ENCODE assay signal across 22 cellular contexts in genomic region chr6:14816106-14816864, GRCh38.
A peak's percentile ranks its signal among the peaks of the same experiment; 100 is the strongest.
DNase-seq lines count a peak whose midpoint lies in the region; TF ChIP-seq lines count a peak whose summit lies in the region.
"Had no signal": no experiment of that assay in that cellular context is flagged by ENCODE, and none has a peak within 500 bp of the region (broad histone marks: within the 10 kb centered on the region; RNA-seq: fewer than 3 reads in every experiment).

No MANE protein-coding gene starts in this region.

- in situ Hi-C loops in mammary epithelial cell (cut with MboI; ENCODE audit: low sequenced_read_pairs in 2 of 2) = no loop called here

- peaks cover 16% of the 10 kb centered on the region for H3K4me1 Mint-ChIP-seq in MCF 10A (ENCODE audit: insufficient read depth, unreplicated experiment)

- intact Hi-C loops in mammary epithelial cell (cut with micrococcal nuclease) (no loop called here), MCF 10A (cut with micrococcal nuclease) (no loop called here)

- no peaks in the 10 kb centered on the region for H3K27me3 Mint-ChIP-seq in MCF 10A (ENCODE audit: insufficient read depth, unreplicated experiment)
- H3K27me3 Mint-ChIP-seq: activated T-cell treated with anti-CD3 and anti-CD28 coated beads, Interleukin-2, amount 50 U/mL, for 24 hours had no signal

- H3K27me3 ChIP-seq in mammary epithelial cell (ENCODE audit: insufficient read depth, low read length) = no peaks in the 10 kb centered on the region
- H3K27me3 ChIP-seq in MM.1S (replicated peaks; ENCODE audit: insufficient read depth, low read length) = no peaks in the 10 kb centered on the region
- H3K27me3 ChIP-seq: breast epithelium, esophagus squamous epithelium, right atrium auricular region, upper lobe of left lung had no signal

- POLR2A ChIA-PET in MCF 10A (lab: Yijun Ruan, JAX) = interaction anchor here (0.6 to 0.7 kb wide), 2 partner anchors 43 to 314 kb away, joined by 3 read pairs; no protein-coding TSS in a partner anchor

- H3K36me3 ChIP-seq in mammary epithelial cell (ENCODE audit: insufficient read depth, low read length) = no peaks in the 10 kb centered on the region
- H3K36me3 ChIP-seq in MM.1S (replicated peaks; ENCODE audit: insufficient read depth, low read length) = no peaks in the 10 kb centered on the region
- H3K36me3 ChIP-seq: breast epithelium, esophagus squamous epithelium, right atrium auricular region, upper lobe of left lung had no signal

- no peak overlapping the region for H3K9ac ChIP-seq in mammary epithelial cell (ENCODE audit: insufficient read depth, low read length)
- no peak overlapping the region for H3K9ac ChIP-seq in MM.1S (ENCODE audit: low read length)

- DNase-seq in mammary epithelial cell (peak; percentile 42), MCF 10A (ENCODE audit: unreplicated experiment) (no peak), amniotic epithelial cell (ENCODE audit: low read depth) (peak; percentile 49), left kidney (ENCODE audit: low read depth, low spot score) (peak; percentile 32), MM.1S (no peak), RKO (ENCODE audit: low spot score) (no peak), AML-193 (lab: John Stamatoyannopoulos, UW) (no peak)
- DNase-seq in activated T-cell treated with anti-CD3 and anti-CD28 coated beads, Interleukin-2, amount 50 U/mL, for 1 hour = no peak
- DNase-seq: activated CD4-positive, alpha-beta T cell treated with anti-CD3 and anti-CD28 coated beads, Interleukin-2, amount 50 U/mL, for 4 hours; activated T-cell treated with anti-CD3 and anti-CD28 coated beads, Interleukin-2, amount 50 U/mL, for 24 hours; CD8-positive, alpha-beta T cell; EL; esophagus squamous epithelium; mesendoderm; NCI-H524 treated with DMSO at 0.1 percent for 48 hours; nephron progenitor cell; stimulated activated naive CD8-positive, alpha-beta T cell treated with anti-CD3 and anti-CD28 coated beads, Interleukin-15, amount 100 ng/mL, for 72 hours; SW 1271; upper lobe of left lung had no signal

- no peak overlapping the region for H3K4me3 Mint-ChIP-seq in MCF 10A (ENCODE audit: unreplicated experiment)
- H3K4me3 Mint-ChIP-seq: activated T-cell treated with anti-CD3 and anti-CD28 coated beads, Interleukin-2, amount 50 U/mL, for 24 hours; CD8-positive, alpha-beta T cell; stimulated activated naive CD8-positive, alpha-beta T cell treated with anti-CD3 and anti-CD28 coated beads, Interleukin-15, amount 100 ng/mL, for 72 hours had no signal

- H4K20me1 ChIP-seq in mammary epithelial cell (ENCODE audit: insufficient read depth, low read length) (no peaks in the 10 kb centered on the region), MM.1S (ENCODE audit: insufficient read depth, low read length) (no peaks in the 10 kb centered on the region)

- CTCF ChIA-PET in mammary epithelial cell (lab: Charles Lee; ENCODE audit: low non-redundant PET) (no interaction called here), MCF 10A (lab: Yijun Ruan, JAX) (interaction anchor here (0.6 kb wide), 1 partner anchor 100 kb away, joined by 3 read pairs; no protein-coding TSS in a partner anchor)

- H3K4me1 ChIP-seq in mammary epithelial cell (ENCODE audit: insufficient read depth, low read length) (peaks cover 6% of the 10 kb centered on the region), MM.1S (ENCODE audit: low read length) (no peaks in the 10 kb centered on the region)
- H3K4me1 ChIP-seq: breast epithelium, upper lobe of left lung had no signal

- H3K27ac ChIP-seq in mammary epithelial cell (ENCODE audit: insufficient read depth, low read depth, low read length) = no peak overlapping the region
- H3K27ac ChIP-seq in MM.1S (ENCODE audit: low read length) = no peak overlapping the region
- H3K27ac ChIP-seq: esophagus squamous epithelium, right atrium auricular region, upper lobe of left lung had no signal

- H3K9me3 ChIP-seq in mammary epithelial cell (replicated peaks; ENCODE audit: insufficient read depth, low read length) = no peaks in the 10 kb centered on the region
- H3K9me3 ChIP-seq in MM.1S (replicated peaks; ENCODE audit: insufficient read depth, low read length) = no peaks in the 10 kb centered on the region
- H3K9me3 ChIP-seq: breast epithelium, esophagus squamous epithelium, right atrium auricular region, upper lobe of left lung had no signal

- H3K9me3 Mint-ChIP-seq in MCF 10A (ENCODE audit: unreplicated experiment) = no peaks in the 10 kb centered on the region
- H3K9me3 Mint-ChIP-seq: CD8-positive, alpha-beta T cell; nephron progenitor cell; stimulated activated naive CD8-positive, alpha-beta T cell treated with anti-CD3 and anti-CD28 coated beads, Interleukin-15, amount 100 ng/mL, for 72 hours had no signal

- no peaks in the 10 kb centered on the region for H3F3A ChIP-seq in MM.1S (ENCODE audit: insufficient read depth, low read length)

- no peak overlapping the region for H3K4me3 ChIP-seq in mammary epithelial cell (replicated peaks in 1 of 3; ENCODE audit: insufficient read depth in 1 of 3, low read depth in 2 of 3, low read length in 3 of 3)
- no peak overlapping the region for H3K4me3 ChIP-seq in MM.1S (ENCODE audit: low read length)
- H3K4me3 ChIP-seq: breast epithelium, esophagus squamous epithelium, right atrium auricular region, upper lobe of left lung had no signal

- no peak overlapping the region for H3K27ac Mint-ChIP-seq in MCF 10A (ENCODE audit: low read depth, unreplicated experiment)
- H3K27ac Mint-ChIP-seq: activated naive CD4-positive, alpha-beta T cell treated with anti-CD3 and anti-CD28 coated beads, Interleukin-2, amount 50 U/mL, for 72 hours; activated T-cell treated with anti-CD3 and anti-CD28 coated beads, Interleukin-2, amount 50 U/mL, for 24 hours; CD8-positive, alpha-beta T cell had no signal

- WGBS in mammary epithelial cell (ENCODE audit: low coverage, missing lambda C conversion rate) = 53% methylated on average over 12 of the region's 12 CpGs

- no peak for TF ChIP-seq CTCF in mammary epithelial cell (conservative IDR thresholded peaks at IDR 0.05 in 1 of 2, IDR thresholded peaks at IDR 0.05 in 1 of 2; ENCODE audit: extremely low read depth in 1 of 2, insufficient read depth in 1 of 2, low read depth in 1 of 2, low read length in 2 of 2)
- no peak for TF ChIP-seq CTCF in MCF 10A (IDR thresholded peaks at IDR 0.05; ENCODE audit: unreplicated experiment)
- TF ChIP-seq CTCF in MM.1S (IDR thresholded peaks at IDR 0.05; ENCODE audit: low read length) = no peak

- H3K4me2 ChIP-seq in mammary epithelial cell (ENCODE audit: insufficient read depth, low read depth, low read length) (no peak overlapping the region), MM.1S (ENCODE audit: low read depth, low read length) (no peak overlapping the region)

- no peaks in the 10 kb centered on the region for H3K79me2 ChIP-seq in mammary epithelial cell (ENCODE audit: insufficient read depth, low read length)
- no peaks in the 10 kb centered on the region for H3K79me2 ChIP-seq in MM.1S (ENCODE audit: low read length)

- H3K36me3 Mint-ChIP-seq in MCF 10A (ENCODE audit: insufficient read depth, unreplicated experiment) = no peaks in the 10 kb centered on the region
- H3K36me3 Mint-ChIP-seq: CD8-positive, alpha-beta T cell had no signal

- BruUV-seq in mammary epithelial cell (replicated peaks; lab: Mats Ljungman, UMichigan) (no TSS peak), MCF 10A (replicated peaks; lab: Mats Ljungman, UMichigan) (no TSS peak)

- peak overlapping the region; percentile 37 for H2AFZ ChIP-seq in mammary epithelial cell (ENCODE audit: low read depth, low read length)
- H2AFZ ChIP-seq in MM.1S (ENCODE audit: low read length) = no peak overlapping the region

- no peaks in the 10 kb centered on the region for H3K9me2 ChIP-seq in MM.1S (replicated peaks; ENCODE audit: insufficient read depth, low read length)

- dilution Hi-C loops in mammary epithelial cell (cut with HindIII; ENCODE audit: low sequenced_read_pairs) = no loop called here

Comparison
In these comparisons a context has a peak if more than half of its experiments do, and no peak if none do; other contexts are left out.
1. DNase-seq: peak in mammary epithelial cell (single experiment), amniotic epithelial cell (single experiment) and left kidney (single experiment); none in MCF 10A (single experiment), activated T-cell treated with anti-CD3 and anti-CD28 coated beads, Interleukin-2, amount 50 U/mL, for 1 hour (single experiment), MM.1S (single experiment), RKO (single experiment) and AML-193 (0 of 2).